ENCODE assay signal across 21 cellular contexts in the genomic region with DNA sequence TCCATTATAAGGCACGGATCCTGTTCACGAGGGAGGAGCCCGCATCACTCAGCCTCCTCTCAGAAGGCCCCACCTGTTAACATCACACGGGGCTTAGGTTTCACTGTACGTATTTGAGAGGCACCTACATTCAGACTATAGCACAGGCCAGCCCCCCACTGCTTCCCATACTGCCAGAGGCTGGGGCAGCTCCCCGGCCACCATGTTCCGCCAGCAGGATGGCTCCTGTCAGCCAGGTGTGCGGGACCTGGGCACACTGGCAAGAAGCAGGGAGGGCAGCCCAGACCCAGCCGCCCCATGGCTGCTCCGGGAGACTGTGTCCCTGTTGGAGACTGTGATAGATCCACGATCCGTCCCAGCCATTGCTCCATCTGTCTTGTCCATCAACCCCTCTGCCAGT.
A peak's percentile ranks its signal among the peaks of the same experiment; 100 is the strongest.
DNase-seq lines count a peak whose midpoint lies in the region; ATAC-seq and TF ChIP-seq lines count a peak whose summit lies in the region.
"Had no signal": no experiment of that assay in that cellular context is flagged by ENCODE, and none has a peak within 500 bp of the region (broad histone marks: within the 10 kb centered on the region; RNA-seq: fewer than 3 reads in every experiment).

No MANE protein-coding gene starts in this region.

- H3K4me1 Mint-ChIP-seq in CD14-positive monocyte, result no peaks in the 10 kb centered on the region
- H3K4me1 Mint-ChIP-seq: CD4-positive, alpha-beta memory T cell had no signal

- TF ChIP-seq CTCF in CD14-positive monocyte (IDR thresholded peaks at IDR 0.05), result no peak
- no peak for TF ChIP-seq CTCF in sigmoid colon (IDR thresholded peaks at IDR 0.05)

- ATAC-seq in HG03378 (IDR thresholded peaks at IDR 0.05; ENCODE audit: unreplicated experiment) (no peak), GM19035 (IDR thresholded peaks at IDR 0.05; ENCODE audit: unreplicated experiment) (no peak)
- ATAC-seq: A549 had no signal

- intact Hi-C loops in CD14-positive monocyte (cut with micrococcal nuclease), result no loop called here
- intact Hi-C loops in sigmoid colon (cut with DNase I), result no loop called here

- WGBS in sigmoid colon, 2 donors, result 88 to 92% methylated on average over 12 of the region's 12 CpGs

- H3K9me3 Mint-ChIP-seq in CD14-positive monocyte, result peaks cover 9 to 32% (median 17%) of the 10 kb centered on the region in 7 donors

- no peaks in the 10 kb centered on the region for H3K9me3 ChIP-seq in sigmoid colon
- H3K9me3 ChIP-seq: A549, BE2C had no signal

- H3K27me3 ChIP-seq in sigmoid colon, result peaks cover 0 to 44% (median 24%) of the 10 kb centered on the region in 3 donors

- DNase-seq in CD14-positive monocyte (ENCODE audit: low spot score) (peak; percentile 32), islet precursor cell (peak; percentile 41), sigmoid colon (peak; percentile 60)
- no peak for DNase-seq in stimulated activated CD4-positive, alpha-beta T cell treated with anti-CD3 and anti-CD28 coated beads, Interleukin-4, amount 100 ng/mL, for 24 hours
- DNase-seq: 8988T; ACHN; AML-193; BE2C; Calu3; CD4-positive, alpha-beta memory T cell; COR-L47; DMS53; DMS79 treated with DMSO at 0.1 percent for 48 hours; GF-D8; GM23248; H7; HCEC 1CT had no signal

- no peak for TF ChIP-seq EP300 in sigmoid colon (IDR thresholded peaks at IDR 0.05)

- no peak overlapping the region for H3K4me3 ChIP-seq in sigmoid colon
- H3K4me3 ChIP-seq: A549; BLaER1 treated with 17β-estradiol and CSF1 and Interleukin-3, amounts not matched to agents 10 nM and 100 nM; GM23248 had no signal

- no peak for TF ChIP-seq POLR2A in sigmoid colon (IDR thresholded peaks at IDR 0.05)

- no peaks in the 10 kb centered on the region for H3K36me3 Mint-ChIP-seq in CD14-positive monocyte
- H3K36me3 Mint-ChIP-seq: CD4-positive, alpha-beta memory T cell had no signal

- H3K27ac Mint-ChIP-seq in CD14-positive monocyte, result no peak overlapping the region
- H3K27ac Mint-ChIP-seq: CD4-positive, alpha-beta memory T cell had no signal

- no peak overlapping the region for H3K4me3 Mint-ChIP-seq in CD14-positive monocyte
- H3K4me3 Mint-ChIP-seq: CD4-positive, alpha-beta memory T cell had no signal

- H3K36me3 ChIP-seq in sigmoid colon, result no peaks in the 10 kb centered on the region
- H3K36me3 ChIP-seq: BE2C; BLaER1 treated with 17β-estradiol and CSF1 and Interleukin-3, amounts not matched to agents 10 nM and 100 nM had no signal

- peaks cover 2 to 8% (median 5%) of the 10 kb centered on the region in 3 donors for H3K27me3 Mint-ChIP-seq in CD14-positive monocyte (ENCODE audit: low read depth in 3 of 3)

- H3K4me1 ChIP-seq in sigmoid colon, result no peaks in the 10 kb centered on the region
- H3K4me1 ChIP-seq: A549, BE2C had no signal

- H3K27ac ChIP-seq in sigmoid colon, result no peak overlapping the region
- H3K27ac ChIP-seq: A549; BLaER1 treated with 17β-estradiol and CSF1 and Interleukin-3, amounts not matched to agents 10 nM and 100 nM; GM23248 had no signal
